Comparison of ENCODE assay signal across 29 cellular contexts in genomic region chr11:120388261-120388660, GRCh38.
"Had no signal": no experiment of that assay in that cellular context is flagged by ENCODE, and none has a peak within 500 bp of the region (broad histone marks: within the 10 kb centered on the region; RNA-seq: fewer than 3 reads in every experiment).

No MANE protein-coding gene starts in this region.

- DNase-seq: activated B cell treated with CpG ODN at 0.5 μM for 24 hours; activated CD4-positive, alpha-beta memory T cell treated with anti-CD3 and anti-CD28 coated beads for 36 hours; activated CD4-positive, alpha-beta T cell treated with anti-CD3 and anti-CD28 coated beads for 36 hours; activated CD4-positive, alpha-beta T cell treated with anti-CD3 and anti-CD28 coated beads, Interleukin-2, amount 10 ng/mL, durations not matched to agents 24 days and 14 days; activated CD8-positive, alpha-beta memory T cell treated with anti-CD3 and anti-CD28 coated beads, Interleukin-2, amount 50 U/mL, for 48 hours; activated CD8-positive, alpha-beta T cell treated with anti-CD3 and anti-CD28 coated beads, Interleukin-2, amount 10 ng/mL, durations not matched to agents 7 days and 5 days; activated gamma-delta T cell; activated naive CD4-positive, alpha-beta T cell treated with anti-CD3 and anti-CD28 coated beads, Interleukin-2, amount 50 U/mL, for 16 hours; activated naive CD4-positive, alpha-beta T cell treated with Interleukin-2 at 50 U/mL for 16 hours; activated T-cell treated with anti-CD3 and anti-CD28 coated beads for 4 hours; activated T-cell treated with anti-CD3 and anti-CD28 coated beads, Interleukin-2, amount 50 U/mL, for 24 hours; activated T-cell treated with anti-CD3 and anti-CD28 coated beads, Interleukin-2, amount 50 U/mL, for 72 hours; amniotic stem cell; anterior cingulate cortex; caudate nucleus; cerebellar nuclear complex; colonic mucosa; effector memory CD4-positive, alpha-beta T cell; endodermal cell; foreskin fibroblast; head of caudate nucleus; T-helper 1 cell; T-helper 17 cell; T1000; WERI-Rb-1 had no signal

- H3K27me3 ChIP-seq: colonic mucosa had no signal

- H3K36me3 ChIP-seq: colonic mucosa, WERI-Rb-1 had no signal

- H3K9me3 ChIP-seq: colonic mucosa had no signal

- H3K4me3 ChIP-seq: colonic mucosa had no signal

- FAIRE-seq: astrocyte, frontal cortex had no signal

- H3K27ac ChIP-seq: colonic mucosa, WERI-Rb-1 had no signal

- ATAC-seq: activated CD4-positive, alpha-beta T cell treated with anti-CD3 and anti-CD28 coated beads for 36 hours; activated CD4-positive, CD25-positive, alpha-beta regulatory T cell treated with anti-CD3 and anti-CD28 coated beads, Interleukin-2, amount 50 U/mL, for 24 hours; activated CD8-positive, alpha-beta T cell treated with anti-CD3 and anti-CD28 coated beads, Interleukin-2, amount 10 ng/mL, durations not matched to agents 7 days and 5 days; activated T-cell treated with anti-CD3 and anti-CD28 coated beads, Interleukin-2, amount 50 U/mL, for 72 hours; esophagus mucosa; T-helper 17 cell had no signal
